34 cellular contexts compared by ENCODE assay signal in the genomic region with DNA sequence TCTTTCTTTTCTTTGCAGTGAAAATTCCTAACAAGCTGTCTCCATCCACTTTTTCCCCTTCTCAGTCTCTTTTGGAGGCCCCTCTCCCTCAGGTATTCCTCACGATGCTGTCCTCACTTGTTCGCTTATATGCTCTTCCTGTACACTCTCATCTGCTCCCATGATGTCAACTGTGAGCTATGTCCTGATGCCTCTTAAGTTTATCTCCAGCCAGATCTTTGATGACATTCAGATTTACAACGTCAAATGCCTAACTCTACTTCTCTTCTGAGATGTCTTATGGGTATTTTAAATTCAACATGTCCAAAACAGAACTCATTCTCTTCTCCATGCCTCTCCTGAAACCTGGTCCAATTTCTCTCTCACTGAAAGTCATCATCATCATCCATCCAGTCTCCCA.
"Had no signal": no experiment of that assay in that cellular context is flagged by ENCODE, and none has a peak within 500 bp of the region (broad histone marks: within the 10 kb centered on the region; RNA-seq: fewer than 3 reads in every experiment).

No MANE protein-coding gene starts in this region.

- H3K9me3 ChIP-seq: adrenal gland, body of pancreas, esophagus muscularis mucosa, gastroesophageal sphincter had no signal

- H3K4me1 ChIP-seq: adrenal gland, body of pancreas, esophagus muscularis mucosa, gastroesophageal sphincter had no signal

- H3K27me3 ChIP-seq: adrenal gland, body of pancreas, esophagus muscularis mucosa, gastroesophageal sphincter, heart right ventricle had no signal

- H3K4me3 Mint-ChIP-seq: activated CD4-positive, alpha-beta T cell treated with anti-CD3 and anti-CD28 coated beads for 36 hours; activated CD8-positive, alpha-beta T cell treated with anti-CD3 and anti-CD28 coated beads for 36 hours; activated naive CD4-positive, alpha-beta T cell treated with anti-CD3 and anti-CD28 coated beads, Interleukin-2, amount 50 U/mL, for 24 hours; activated naive CD8-positive, alpha-beta T cell treated with anti-CD3 and anti-CD28 coated beads for 36 hours; activated naive CD8-positive, alpha-beta T cell treated with anti-CD3 and anti-CD28 coated beads, Interleukin-2, amount 50 U/mL, for 24 hours; activated T-cell treated with anti-CD3 and anti-CD28 coated beads, Interleukin-2, amount 50 U/mL, for 4 hours; activated T-helper 17 cell treated with anti-CD3 and anti-CD28 coated beads, Interleukin-2, amount 50 U/mL, for 72 hours; effector memory CD8-positive, alpha-beta T cell; T-helper 17 cell; T-helper 2 cell treated with Interferon-gamma antibody and Interleukin-4, amounts not matched to agents 5 μg/mL and 100 μg/mL, for 36 hours had no signal

- ATAC-seq: activated CD4-positive, alpha-beta T cell treated with anti-CD3 and anti-CD28 coated beads for 36 hours; activated CD8-positive, alpha-beta T cell treated with anti-CD3 and anti-CD28 coated beads for 36 hours; activated naive CD8-positive, alpha-beta T cell treated with anti-CD3 and anti-CD28 coated beads, Interleukin-2, amount 50 U/mL, for 24 hours; activated T-cell treated with anti-CD3 and anti-CD28 coated beads, Interleukin-2, amount 50 U/mL, for 4 hours; activated T-helper 17 cell treated with anti-CD3 and anti-CD28 coated beads, Interleukin-2, amount 50 U/mL, for 72 hours; body of pancreas; effector memory CD8-positive, alpha-beta T cell; gastroesophageal sphincter; heart right ventricle; T-helper 17 cell had no signal

- H3K27ac Mint-ChIP-seq: activated CD4-positive, alpha-beta T cell treated with anti-CD3 and anti-CD28 coated beads for 36 hours; activated CD8-positive, alpha-beta T cell treated with anti-CD3 and anti-CD28 coated beads for 36 hours; activated naive CD4-positive, alpha-beta T cell treated with anti-CD3 and anti-CD28 coated beads, Interleukin-2, amount 50 U/mL, for 24 hours; activated naive CD8-positive, alpha-beta T cell treated with anti-CD3 and anti-CD28 coated beads for 36 hours; activated naive CD8-positive, alpha-beta T cell treated with anti-CD3 and anti-CD28 coated beads, Interleukin-2, amount 50 U/mL, for 24 hours; activated T-helper 17 cell treated with anti-CD3 and anti-CD28 coated beads, Interleukin-2, amount 50 U/mL, for 72 hours; effector memory CD8-positive, alpha-beta T cell; T-helper 17 cell; T-helper 2 cell treated with Interferon-gamma antibody and Interleukin-4, amounts not matched to agents 5 μg/mL and 100 μg/mL, for 36 hours had no signal

- H3K4me3 ChIP-seq: adrenal gland, body of pancreas, esophagus muscularis mucosa, gastroesophageal sphincter, heart right ventricle had no signal

- FAIRE-seq: colon had no signal

- H3K27ac ChIP-seq: adrenal gland, body of pancreas, esophagus muscularis mucosa, gastroesophageal sphincter, heart right ventricle had no signal

- H3K9me3 Mint-ChIP-seq: activated T-cell treated with anti-CD3 and anti-CD28 coated beads, Interleukin-2, amount 50 U/mL, for 4 hours; effector memory CD8-positive, alpha-beta T cell had no signal

- H3K27me3 Mint-ChIP-seq: activated CD4-positive, alpha-beta T cell treated with anti-CD3 and anti-CD28 coated beads for 36 hours; activated CD8-positive, alpha-beta T cell treated with anti-CD3 and anti-CD28 coated beads for 36 hours; activated naive CD4-positive, alpha-beta T cell treated with anti-CD3 and anti-CD28 coated beads, Interleukin-2, amount 50 U/mL, for 24 hours; activated naive CD8-positive, alpha-beta T cell treated with anti-CD3 and anti-CD28 coated beads for 36 hours; activated naive CD8-positive, alpha-beta T cell treated with anti-CD3 and anti-CD28 coated beads, Interleukin-2, amount 50 U/mL, for 24 hours; activated T-helper 17 cell treated with anti-CD3 and anti-CD28 coated beads, Interleukin-2, amount 50 U/mL, for 72 hours; effector memory CD8-positive, alpha-beta T cell; T-helper 17 cell had no signal

- DNase-seq: activated CD4-positive, alpha-beta T cell treated with anti-CD3 and anti-CD28 coated beads for 36 hours; activated CD4-positive, alpha-beta T cell treated with anti-CD3 and anti-CD28 coated beads, Interleukin-2, amount 50 U/mL, for 1 hour; activated CD4-positive, alpha-beta T cell treated with anti-CD3 and anti-CD28 coated beads, Interleukin-2, amount 50 U/mL, for 48 hours; activated CD4-positive, CD25-positive, alpha-beta regulatory T cell; activated CD4-positive, CD25-positive, alpha-beta regulatory T cell treated with anti-CD3 and anti-CD28 coated beads, Interleukin-2, amount 50 U/mL, for 72 hours; activated CD8-positive, alpha-beta memory T cell treated with anti-CD3 and anti-CD28 coated beads for 24 hours; activated CD8-positive, alpha-beta T cell treated with anti-CD3 and anti-CD28 coated beads for 36 hours; activated effector memory CD4-positive, alpha-beta T cell treated with Interleukin-2 at 50 U/mL for 16 hours; activated gamma-delta T cell treated with Interleukin-2 at 50 U/mL for 16 hours; activated naive CD4-positive, alpha-beta T cell treated with Interleukin-2 at 50 U/mL for 16 hours; activated naive CD8-positive, alpha-beta T cell treated with anti-CD3 and anti-CD28 coated beads for 36 hours; activated naive CD8-positive, alpha-beta T cell treated with anti-CD3 and anti-CD28 coated beads, Interleukin-2, amount 50 U/mL, for 24 hours; activated T-cell treated with anti-CD3 and anti-CD28 coated beads, Interleukin-2, amount 50 U/mL, for 4 hours; adrenal gland; amygdala; aorta; body of pancreas; caudate nucleus; cortex of kidney; dermis blood vessel endothelial cell; effector CD4-positive, alpha-beta T cell; effector memory CD8-positive, alpha-beta T cell; erythroblast; foreskin melanocyte; heart right ventricle; T-helper 1 cell; T-helper 17 cell; T1000 had no signal

- H3K36me3 ChIP-seq: adrenal gland, esophagus muscularis mucosa, gastroesophageal sphincter, heart right ventricle had no signal
